ENCODE assay signal across 25 cellular contexts in genomic region chr7:90033850-90034249, GRCh38.
"Had no signal": no experiment of that assay in that cellular context is flagged by ENCODE, and none has a peak within 500 bp of the region (broad histone marks: within the 10 kb centered on the region; RNA-seq: fewer than 3 reads in every experiment).

No MANE protein-coding gene starts in this region.

- H3K4me3 ChIP-seq: colonic mucosa, esophagus squamous epithelium, gastrocnemius medialis, hepatocyte, left lung, lower lobe of right lung, mucosa of descending colon had no signal

- H3K9me3 Mint-ChIP-seq: endodermal cell, mesothelial cell of epicardium had no signal

- ATAC-seq: effector memory CD8-positive, alpha-beta T cell; esophagus mucosa; gastrocnemius medialis; left cardiac atrium; left lung; left ventricle myocardium superior; lower lobe of right lung; mucosa of descending colon had no signal

- H3K36me3 Mint-ChIP-seq: mesothelial cell of epicardium, naive B cell had no signal

- H3K4me2 ChIP-seq: hepatocyte had no signal

- H3K79me2 ChIP-seq: hepatocyte had no signal

- H3K4me1 ChIP-seq: colonic mucosa, esophagus squamous epithelium, gastrocnemius medialis, left lung, lower lobe of right lung had no signal

- H3K27ac ChIP-seq: colonic mucosa, epithelial cell of prostate, esophagus squamous epithelium, gastrocnemius medialis, hepatocyte, left lung, lower lobe of right lung had no signal

- H3K4me3 Mint-ChIP-seq: dendritic cell treated with granulocyte-macrophage colony-stimulating factor and Interleukin-4, amounts not matched to agents 40 ng/mL and 50 ng/mL, for 4 days; effector memory CD8-positive, alpha-beta T cell; endodermal cell; mesothelial cell of epicardium; naive B cell had no signal

- H3K4me1 Mint-ChIP-seq: endodermal cell, mesothelial cell of epicardium, naive B cell had no signal

- H3K27ac Mint-ChIP-seq: dendritic cell treated with granulocyte-macrophage colony-stimulating factor and Interleukin-4, amounts not matched to agents 40 ng/mL and 50 ng/mL, for 4 days; effector memory CD8-positive, alpha-beta T cell; endodermal cell; mesothelial cell of epicardium; naive B cell had no signal

- DNase-seq: colonic mucosa; cortex of kidney; effector CD8-positive, alpha-beta T cell; effector memory CD8-positive, alpha-beta T cell; endodermal cell; erythroblast; esophagus squamous epithelium; foreskin fibroblast; foreskin melanocyte; gastrocnemius medialis; glutamatergic neuron; head of caudate nucleus; hypothalamus; left cardiac atrium; left lung; left ventricle myocardium superior; lower lobe of right lung; mesenchymal stem cell; mucosa of descending colon; naive B cell had no signal

- H3K36me3 ChIP-seq: colonic mucosa, esophagus squamous epithelium, gastrocnemius medialis, left lung, lower lobe of right lung had no signal

- H3K27me3 Mint-ChIP-seq: dendritic cell treated with granulocyte-macrophage colony-stimulating factor and Interleukin-4, amounts not matched to agents 40 ng/mL and 50 ng/mL, for 4 days; effector memory CD8-positive, alpha-beta T cell; naive B cell had no signal

- H2AFZ ChIP-seq: hepatocyte had no signal

- H3K9me3 ChIP-seq: colonic mucosa, esophagus squamous epithelium, gastrocnemius medialis, left lung, lower lobe of right lung, mucosa of descending colon had no signal

- H3K27me3 ChIP-seq: colonic mucosa, esophagus squamous epithelium, gastrocnemius medialis, hepatocyte, left lung had no signal
